15 cellular contexts compared by ENCODE assay signal in the genomic region with DNA sequence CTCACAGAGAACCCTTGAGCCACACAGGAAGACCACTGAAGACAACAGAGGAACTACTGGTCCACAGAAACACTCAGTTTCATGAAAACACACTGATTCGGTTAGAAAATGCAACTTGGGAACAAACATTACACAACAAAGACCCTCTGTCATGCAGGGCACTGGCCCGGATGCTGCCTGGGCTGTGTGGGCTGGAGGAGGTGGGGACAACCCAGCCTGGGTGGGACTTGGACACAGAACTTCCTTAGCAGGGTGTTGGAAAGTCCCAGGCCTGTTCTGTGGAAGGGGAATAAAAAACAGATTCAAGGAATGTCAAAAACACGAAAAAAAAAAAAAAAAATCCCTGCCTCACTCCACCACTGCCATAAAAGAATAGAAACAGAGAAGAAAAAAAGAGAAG.
DNase-seq lines count a peak whose midpoint lies in the region; ATAC-seq and TF ChIP-seq lines count a peak whose summit lies in the region.
"Had no signal": no experiment of that assay in that cellular context is flagged by ENCODE, and none has a peak within 500 bp of the region (broad histone marks: within the 10 kb centered on the region; RNA-seq: fewer than 3 reads in every experiment).

No MANE protein-coding gene starts in this region.

- no peak for DNase-seq in endothelial cell (ENCODE audit: low spot score)
- DNase-seq in right lobe of liver, result no peak
- no peak for DNase-seq in spleen
- DNase-seq in central memory CD4-positive, alpha-beta T cell, result no peak
- DNase-seq in iPS-NIHi11 (ENCODE audit: low spot score), result no peak
- no peak for DNase-seq in activated naive CD4-positive, alpha-beta T cell (lab: John Stamatoyannopoulos, UW)
- DNase-seq: activated CD8-positive, alpha-beta T cell treated with anti-CD3 and anti-CD28 coated beads for 36 hours; AML-193; natural killer cell; NCI-H2029 treated with DMSO at 0.1 percent for 48 hours; NCI-H82 had no signal

- ATAC-seq in right lobe of liver (peak in 3 of 4 donors; percentile 43 to 58 (median 54)), HG03095 (IDR thresholded peaks at IDR 0.05; ENCODE audit: unreplicated experiment) (no peak)
- ATAC-seq: activated CD8-positive, alpha-beta T cell treated with anti-CD3 and anti-CD28 coated beads for 36 hours; natural killer cell had no signal

- H3K27ac ChIP-seq in HUES48 (ENCODE audit: low read depth, low read length) (peak overlapping the region; percentile 29), right lobe of liver (no peak overlapping the region), spleen (peak overlapping the region in 6 of 8 donors; percentile 17 to 56 (median 36))
- H3K27ac ChIP-seq: cardiac muscle cell, HL-60 had no signal

- no peaks in the 10 kb centered on the region for H3K9me3 Mint-ChIP-seq in endothelial cell (ENCODE audit: unreplicated experiment)
- H3K9me3 Mint-ChIP-seq: activated CD8-positive, alpha-beta T cell treated with anti-CD3 and anti-CD28 coated beads for 36 hours; natural killer cell had no signal

- no peaks in the 10 kb centered on the region for H3K9me3 ChIP-seq in HUES48 (ENCODE audit: control insufficient read depth, insufficient read depth, low read length)
- H3K9me3 ChIP-seq in right lobe of liver, result no peaks in the 10 kb centered on the region
- no peaks in the 10 kb centered on the region for H3K9me3 ChIP-seq in spleen

- peaks cover 15% of the 10 kb centered on the region for H3K4me1 Mint-ChIP-seq in endothelial cell (ENCODE audit: unreplicated experiment)
- H3K4me1 Mint-ChIP-seq: natural killer cell had no signal

- H3K27me3 ChIP-seq in HUES48 (ENCODE audit: control insufficient read depth, insufficient read depth, low read length), result peaks cover 24% of the 10 kb centered on the region
- H3K27me3 ChIP-seq in right lobe of liver, result no peaks in the 10 kb centered on the region
- no peaks in the 10 kb centered on the region for H3K27me3 ChIP-seq in spleen (replicated peaks in 1 of 7)
- H3K27me3 ChIP-seq: cardiac muscle cell had no signal

- WGBS in right lobe of liver (ENCODE audit: insufficient coverage, low coverage, low lambda C conversion rate, missing lambda C conversion rate), result 29% methylated on average over 2 of the region's 3 CpGs
- 38 to 73% (median 45%) methylated on average over 3 of the region's 3 CpGs for WGBS in spleen, 5 donors

- H3K9ac ChIP-seq in HUES48 (ENCODE audit: low read depth, low read length), result no peak overlapping the region

- H3K36me3 Mint-ChIP-seq in endothelial cell (ENCODE audit: low read depth, unreplicated experiment), result peaks cover 35% of the 10 kb centered on the region
- H3K36me3 Mint-ChIP-seq: natural killer cell had no signal

- no peak for TF ChIP-seq POLR2A in right lobe of liver (IDR thresholded peaks at IDR 0.05)
- no peak for TF ChIP-seq POLR2A in spleen (IDR thresholded peaks at IDR 0.05)

- no peak overlapping the region for H3K4me3 ChIP-seq in HUES48 (ENCODE audit: low read depth, low read length)
- no peak overlapping the region for H3K4me3 ChIP-seq in right lobe of liver
- H3K4me3 ChIP-seq in spleen, result no peak overlapping the region
- H3K4me3 ChIP-seq: cardiac muscle cell had no signal

- peaks cover 4% of the 10 kb centered on the region for H3K27me3 Mint-ChIP-seq in endothelial cell (ENCODE audit: unreplicated experiment)
- H3K27me3 Mint-ChIP-seq: activated CD8-positive, alpha-beta T cell treated with anti-CD3 and anti-CD28 coated beads for 36 hours had no signal

- no peak for TF ChIP-seq CTCF in endothelial cell (IDR thresholded peaks at IDR 0.05; ENCODE audit: unreplicated experiment)
- no peak for TF ChIP-seq CTCF in right lobe of liver (IDR thresholded peaks at IDR 0.05)
- no peak for TF ChIP-seq CTCF in spleen (IDR thresholded peaks at IDR 0.05 in 8 of 11, conservative IDR thresholded peaks at IDR 0.05 in 3 of 11)

- no peak overlapping the region for H3K27ac Mint-ChIP-seq in endothelial cell (ENCODE audit: unreplicated experiment)
- H3K27ac Mint-ChIP-seq: activated CD8-positive, alpha-beta T cell treated with anti-CD3 and anti-CD28 coated beads for 36 hours; natural killer cell had no signal

- peaks cover 27% of the 10 kb centered on the region for H3K4me1 ChIP-seq in HUES48 (ENCODE audit: control insufficient read depth, insufficient read depth, low read length)
- H3K4me1 ChIP-seq in right lobe of liver, result no peaks in the 10 kb centered on the region
- no peaks in the 10 kb centered on the region for H3K4me1 ChIP-seq in spleen

- H3K36me3 ChIP-seq in HUES48 (ENCODE audit: control insufficient read depth, insufficient read depth, low read length) (peaks cover 10% of the 10 kb centered on the region), right lobe of liver (no peaks in the 10 kb centered on the region), spleen (no peaks in the 10 kb centered on the region)
- H3K36me3 ChIP-seq: cardiac muscle cell had no signal

- peak overlapping the region; percentile 49 for H3K4me3 Mint-ChIP-seq in endothelial cell (ENCODE audit: unreplicated experiment)
- H3K4me3 Mint-ChIP-seq: activated CD8-positive, alpha-beta T cell treated with anti-CD3 and anti-CD28 coated beads for 36 hours; natural killer cell had no signal

- intact Hi-C loops in right lobe of liver (cut with DNase I) (no loop called here), spleen (cut with DNase I; ENCODE audit: low total_unique reads) (no loop called here)

Comparison
In these comparisons a context has a peak if more than half of its experiments do, and no peak if none do; other contexts are left out.
1. H3K27ac ChIP-seq: peak in HUES48 (single experiment) and spleen (6 of 8); none in right lobe of liver (0 of 3).